ENCODE assay signal across 2 cellular contexts in the genomic region with DNA sequence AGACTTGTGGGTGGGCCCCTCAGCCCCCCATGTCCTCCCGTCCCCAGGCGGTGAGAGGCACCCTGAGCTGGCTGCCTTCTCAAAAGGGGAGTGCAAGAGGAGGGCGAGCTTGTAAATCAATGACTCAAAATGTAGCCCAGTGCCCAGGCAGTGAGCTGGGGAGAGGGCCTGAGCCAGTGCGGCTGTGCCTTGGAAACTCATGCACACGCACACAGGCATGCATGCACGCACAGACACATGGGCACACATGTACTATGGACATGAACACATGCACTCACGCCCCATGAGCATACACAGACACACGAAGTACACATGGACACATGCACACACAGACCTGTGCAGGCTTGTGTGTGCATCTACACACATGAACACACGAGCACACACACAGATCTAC.
TF ChIP-seq lines count a peak whose summit lies in the region.

No MANE protein-coding gene starts in this region.

TF ChIP-seq in IMR-90, 13 proteins besides CTCF, POLR2A, EP300 and RAD21:
- no peak for TF ChIP-seq RFX5 (IDR thresholded peaks at IDR 0.05; ENCODE audit: low read depth, low read length)
- TF ChIP-seq RCOR1 (IDR thresholded peaks at IDR 0.05; ENCODE audit: insufficient replicate concordance, low read length), result no peak
- TF ChIP-seq, protein P1, sequence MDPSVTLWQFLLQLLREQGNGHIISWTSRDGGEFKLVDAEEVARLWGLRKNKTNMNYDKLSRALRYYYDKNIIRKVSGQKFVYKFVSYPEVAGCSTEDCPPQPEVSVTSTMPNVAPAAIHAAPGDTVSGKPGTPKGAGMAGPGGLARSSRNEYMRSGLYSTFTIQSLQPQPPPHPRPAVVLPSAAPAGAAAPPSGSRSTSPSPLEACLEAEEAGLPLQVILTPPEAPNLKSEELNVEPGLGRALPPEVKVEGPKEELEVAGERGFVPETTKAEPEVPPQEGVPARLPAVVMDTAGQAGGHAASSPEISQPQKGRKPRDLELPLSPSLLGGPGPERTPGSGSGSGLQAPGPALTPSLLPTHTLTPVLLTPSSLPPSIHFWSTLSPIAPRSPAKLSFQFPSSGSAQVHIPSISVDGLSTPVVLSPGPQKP (IDR thresholded peaks at IDR 0.05; ENCODE audit: borderline replicate concordance, low read depth, low read length), result no peak
- no peak for TF ChIP-seq NFE2L2 (IDR thresholded peaks at IDR 0.05; ENCODE audit: low read depth, low read length)
- TF ChIP-seq MXI1 (IDR thresholded peaks at IDR 0.05; ENCODE audit: borderline replicate concordance, low read depth, low read length), result no peak
- TF ChIP-seq MAFK (IDR thresholded peaks at IDR 0.05; ENCODE audit: low read depth, low read length), result no peak
- no peak for TF ChIP-seq CHD1 (IDR thresholded peaks at IDR 0.05; ENCODE audit: low read depth, low read length)
- no peak for TF ChIP-seq CEBPB (IDR thresholded peaks at IDR 0.05; ENCODE audit: low read depth, low read length)
- no peak for TF ChIP-seq SMC3 (IDR thresholded peaks at IDR 0.05; ENCODE audit: low read depth, low read length)
- TF ChIP-seq, protein P2, sequence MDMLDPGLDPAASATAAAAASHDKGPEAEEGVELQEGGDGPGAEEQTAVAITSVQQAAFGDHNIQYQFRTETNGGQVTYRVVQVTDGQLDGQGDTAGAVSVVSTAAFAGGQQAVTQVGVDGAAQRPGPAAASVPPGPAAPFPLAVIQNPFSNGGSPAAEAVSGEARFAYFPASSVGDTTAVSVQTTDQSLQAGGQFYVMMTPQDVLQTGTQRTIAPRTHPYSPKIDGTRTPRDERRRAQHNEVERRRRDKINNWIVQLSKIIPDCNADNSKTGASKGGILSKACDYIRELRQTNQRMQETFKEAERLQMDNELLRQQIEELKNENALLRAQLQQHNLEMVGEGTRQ (IDR thresholded peaks at IDR 0.05; ENCODE audit: low read depth, low read length), result no peak
TF ChIP-seq in IMR-90: peak in this region for 0.

TF ChIP-seq in H1, 55 proteins besides CTCF, POLR2A, EP300 and RAD21:
- TF ChIP-seq SIN3A (conservative IDR thresholded peaks at IDR 0.05 in 1 of 2, IDR thresholded peaks at IDR 0.05 in 1 of 2; ENCODE audit: low read depth in 1 of 2, low read length in 2 of 2) (no peak), ASH2L (IDR thresholded peaks at IDR 0.05; ENCODE audit: low read length) (no peak), SRF (IDR thresholded peaks at IDR 0.05; ENCODE audit: low read depth, low read length) (no peak), TAF1 (IDR thresholded peaks at IDR 0.05; ENCODE audit: low read depth, low read length) (no peak), TAF7 (optimal IDR thresholded peaks at IDR 0.05; ENCODE audit: borderline replicate concordance, low read depth, low read length) (no peak), HDAC2 (IDR thresholded peaks at IDR 0.05; ENCODE audit: borderline replicate concordance in 1 of 2, low read depth in 2 of 2, low read length in 2 of 2) (no peak), NRF1 (IDR thresholded peaks at IDR 0.05; ENCODE audit: low read depth, low read length) (no peak), YY1 (IDR thresholded peaks at IDR 0.05; ENCODE audit: low read depth, low read length) (no peak), ZNF274 (IDR thresholded peaks at IDR 0.05; ENCODE audit: borderline replicate concordance, extremely low read depth, low read length) (no peak), CTBP2 (IDR thresholded peaks at IDR 0.05; ENCODE audit: borderline replicate concordance, insufficient read depth, insufficient read length, low read length) (no peak), BCL11A (IDR thresholded peaks at IDR 0.05; ENCODE audit: low read depth in 2 of 2, low read length in 2 of 2) (no peak), KDM1A (IDR thresholded peaks at IDR 0.05; ENCODE audit: borderline replicate concordance, low read length) (no peak), FOSL1 (IDR thresholded peaks at IDR 0.05; ENCODE audit: insufficient read depth, low read depth, low read length) (no peak), CBX8 (IDR thresholded peaks at IDR 0.05; ENCODE audit: borderline replicate concordance, low read depth, low read length) (no peak)
- TF ChIP-seq, protein P2 (IDR thresholded peaks at IDR 0.05; ENCODE audit: low read length), result no peak
